1 cellular context compared by ENCODE assay signal in genomic region chr5:137752873-137753226, GRCh38.
TF ChIP-seq lines count a peak whose summit lies in the region.

No MANE protein-coding gene starts in this region.

TF ChIP-seq in endothelial cell of umbilical vein, 7 proteins besides CTCF, POLR2A, EP300 and RAD21 (continued from another document):
- TF ChIP-seq POLR2AphosphoS5 (IDR thresholded peaks at IDR 0.05; ENCODE audit: insufficient read depth, low read depth, low read length) (no peak), EZH2 (IDR thresholded peaks at IDR 0.05; ENCODE audit: borderline replicate concordance, low read depth, low read length, severe bottlenecking) (no peak), GATA2 (IDR thresholded peaks at IDR 0.05; ENCODE audit: insufficient read depth, insufficient read length, low read depth, low read length) (no peak)
